In the genomic region with DNA sequence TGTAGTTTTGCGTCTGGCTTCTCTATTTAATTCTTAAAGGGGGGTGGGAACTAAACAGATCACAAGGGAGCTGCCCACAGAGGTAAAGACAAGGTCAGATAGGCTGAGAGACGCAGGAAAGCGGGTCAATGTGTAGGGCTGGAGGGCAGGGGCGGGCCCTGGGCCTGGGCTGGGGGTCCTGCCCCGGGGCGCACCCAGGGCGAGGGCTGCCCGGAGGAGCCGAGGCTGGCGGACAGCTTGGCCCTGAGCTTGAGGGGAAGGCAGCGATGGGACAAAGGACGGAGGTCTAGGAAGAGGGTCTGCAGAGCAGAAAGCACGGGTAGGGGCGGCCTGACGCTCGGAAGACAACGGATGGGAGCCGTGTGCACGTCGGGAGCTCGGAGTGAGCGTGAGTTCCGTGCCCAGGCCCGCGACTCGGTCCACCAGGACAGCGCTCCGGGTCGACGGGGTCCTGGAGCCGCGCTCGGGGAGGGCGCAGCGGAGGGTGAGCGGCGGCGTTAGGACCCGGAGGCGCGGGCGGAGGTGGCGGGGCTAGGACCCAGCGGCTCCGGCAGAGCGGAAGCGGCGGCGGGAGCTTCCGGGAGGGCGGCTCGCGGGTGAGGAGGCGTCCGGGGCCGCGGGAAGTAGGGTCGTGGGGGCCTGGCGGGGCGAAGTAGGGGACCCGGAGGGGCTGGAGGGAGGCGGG, we compare ENCODE assay signal across 8 cellular contexts. TPM values are rescaled to one million over a fixed set of nuclear protein-coding genes. Genes with fewer than 3 reads are reported as not detected.
DNase-seq lines count a peak whose midpoint lies in the region; FAIRE-seq and TF ChIP-seq lines count a peak whose summit lies in the region.
"Not testable (repeated sequence)": the region's sequence is repeated elsewhere in the genome, so short reads cannot be mapped to it uniquely, and the experiment has no call there.

No MANE protein-coding gene starts in this region.

- not testable (repeated sequence) for H3K36me3 ChIP-seq in endocrine pancreas (ENCODE audit: control insufficient read depth, insufficient read depth, low read length); keratinocyte (ENCODE audit: control insufficient read depth in 2 of 2, extremely low read depth in 1 of 2, insufficient read depth in 2 of 2, low read length in 2 of 2)

- peak overlapping the region; percentile 79 for H3K4me2 ChIP-seq in keratinocyte (ENCODE audit: control insufficient read depth, extremely low read depth, insufficient read depth, low read depth, low read length)

- not testable (repeated sequence) for H3K9me3 ChIP-seq in endocrine pancreas (ENCODE audit: control insufficient read depth, low read length); keratinocyte (ENCODE audit: control insufficient read depth, low read depth, low read length)

- dilution Hi-C loops in keratinocyte (cut with MboI; ENCODE audit: extremely low pct_ligation_motif_present, low sequenced_read_pairs), result not testable (repeated sequence)

- intact Hi-C loops in posterior vena cava (cut with DNase I), result not testable (repeated sequence)

- FAIRE-seq in keratinocyte (lab: Jason Lieb, UNC), result not testable (repeated sequence)

- DNase-seq in CD1c-positive myeloid dendritic cell (ENCODE audit: extremely low spot score) (peak; percentile 79), HK-2 (ENCODE audit: unreplicated experiment) (peak; percentile 80), SW480 (ENCODE audit: low spot score) (peak; percentile 88), posterior vena cava (ENCODE audit: low spot score) (peak; percentile 95)
- peak; percentile 75 for DNase-seq in activated effector memory CD4-positive, alpha-beta T cell treated with Interleukin-2 at 50 U/mL for 16 hours
- not testable (repeated sequence) for DNase-seq in keratinocyte (ENCODE audit: low read depth, low spot score)
- peak; percentile 69 for DNase-seq in stimulated activated CD8-positive, alpha-beta memory T cell treated with anti-CD3 and anti-CD28 coated beads, Interleukin-7, amount 100 ng/mL, for 24 hours (ENCODE audit: low read depth)

- H2AFZ ChIP-seq in keratinocyte (ENCODE audit: control insufficient read depth, low read length), result peak overlapping the region; percentile 95

- peak overlapping the region; percentile 20 for H3K27ac ChIP-seq in keratinocyte (ENCODE audit: control insufficient read depth, insufficient read depth, low read length)

- not testable (repeated sequence) for H3K9me1 ChIP-seq in keratinocyte (ENCODE audit: control insufficient read depth, extremely low read depth, insufficient read depth, low read length)

- not testable (repeated sequence) for TF ChIP-seq CTCF in keratinocyte (optimal IDR thresholded peaks at IDR 0.05 in 1 of 3, IDR thresholded peaks at IDR 0.05 in 1 of 3, conservative IDR thresholded peaks at IDR 0.05 in 1 of 3; ENCODE audit: extremely low read depth in 1 of 3, insufficient read depth in 2 of 3, low read length in 3 of 3)

- not testable (repeated sequence) for H4K20me1 ChIP-seq in keratinocyte (ENCODE audit: control insufficient read depth, extremely low read depth, insufficient read depth, low read length)

- H3K9ac ChIP-seq in endocrine pancreas (ENCODE audit: control insufficient read depth, insufficient read depth, low read length) (peak overlapping the region; percentile 0), keratinocyte (ENCODE audit: control insufficient read depth, extremely low read depth, insufficient read depth, low read length) (peak overlapping the region; percentile 72)

- not testable (repeated sequence) for H3K79me2 ChIP-seq in keratinocyte (ENCODE audit: control insufficient read depth, insufficient read depth, low read length)

- not testable (repeated sequence) for H3K27me3 ChIP-seq in endocrine pancreas (ENCODE audit: control insufficient read depth, insufficient read depth, low read length); keratinocyte (ENCODE audit: control insufficient read depth, extremely low read depth, insufficient read depth, low read length)

- not testable (repeated sequence) for H3K4me3 ChIP-seq in endocrine pancreas (ENCODE audit: control insufficient read depth, insufficient read depth, low read length)
- peak overlapping the region; percentile 66 to 70 (median 67) for H3K4me3 ChIP-seq in keratinocyte (ENCODE audit: control insufficient read depth in 2 of 3, extremely low read depth in 1 of 3, insufficient read depth in 2 of 3, low read depth in 1 of 3, low read length in 3 of 3)

- not testable (repeated sequence) for H3K4me1 ChIP-seq in endocrine pancreas (ENCODE audit: control insufficient read depth, insufficient read depth, low read length); keratinocyte (ENCODE audit: control insufficient read depth, extremely low read depth, insufficient read depth, low read length)

RNA-seq across cellular contexts. Expression of a gene that starts 43.4 kb away (rescaled TPM):
- 6.7 to 10.0 TPM (median 7.6 TPM) in 3 replicates for polyA plus RNA-seq in keratinocyte
- polyA plus RNA-seq in keratinocyte (2011; ENCODE audit: low read depth), result 5.6 TPM
- polyA plus RNA-seq in keratinocyte (2011; cell fraction: cytosol; rRNA removed), result 3.7 and 3.9 TPM in 2 replicates
- polyA plus RNA-seq in keratinocyte (2011; cell fraction: nucleus; rRNA removed), result 22.8 and 25.8 TPM in 2 replicates
- polyA plus RNA-seq in keratinocyte (2012; ENCODE audit: low replicate concordance), result 3.6 and 5.7 TPM in 2 replicates
- 4.1 to 14.7 TPM (median 14.7 TPM) in 3 replicates for polyA minus RNA-seq in keratinocyte
- polyA minus RNA-seq in keratinocyte (2011; cell fraction: cytosol; rRNA and poly(A)+ RNA removed), result 7.1 TPM
- 7.1 and 7.8 TPM in 2 replicates for polyA minus RNA-seq in keratinocyte (2011; cell fraction: nucleus; rRNA and poly(A)+ RNA removed)
- 10 to 100 TPM; 10.8 to 15.3 TPM for total RNA-seq in posterior vena cava
